Comparison of ENCODE assay signal across 17 cellular contexts in genomic region chr3:55059027-55059629, GRCh38.
DNase-seq lines count a peak whose midpoint lies in the region; ATAC-seq and TF ChIP-seq lines count a peak whose summit lies in the region.
"Had no signal": no experiment of that assay in that cellular context is flagged by ENCODE, and none has a peak within 500 bp of the region (broad histone marks: within the 10 kb centered on the region; RNA-seq: fewer than 3 reads in every experiment).

No MANE protein-coding gene starts in this region.

- ATAC-seq in left cardiac atrium (no peak), SK-N-SH treated with all-trans-retinoic acid at 6 μM for 48 hours (peak; percentile 46; the same call in 2 of the 3 replicates), HG02588 (IDR thresholded peaks at IDR 0.05; ENCODE audit: unreplicated experiment) (no peak), HG03280 (IDR thresholded peaks at IDR 0.05; ENCODE audit: unreplicated experiment) (no peak)
- ATAC-seq: activated CD8-positive, alpha-beta T cell treated with anti-CD3 and anti-CD28 coated beads for 36 hours; effector memory CD8-positive, alpha-beta T cell; heart right ventricle; K562; upper lobe of right lung had no signal

- intact Hi-C loops in cardiac septum (cut with DNase I) (no loop called here), left cardiac atrium (cut with DNase I) (no loop called here)

- DNase-seq in cardiac septum (ENCODE audit: low spot score) (peak; percentile 55), left cardiac atrium (no peak), fibroblast of pulmonary artery (ENCODE audit: low read depth) (peak; percentile 20), NCI-H2029 (lab: John Stamatoyannopoulos, UW) (no peak), NCI-H1105 treated with DMSO at 0.1 percent for 48 hours (lab: John Stamatoyannopoulos, UW) (no peak)
- DNase-seq: activated CD8-positive, alpha-beta T cell treated with anti-CD3 and anti-CD28 coated beads for 36 hours; activated naive CD4-positive, alpha-beta T cell treated with Interleukin-2 at 50 U/mL for 16 hours; aorta; effector memory CD8-positive, alpha-beta T cell; heart right ventricle; NCI-H187 treated with DMSO at 0.1 percent for 48 hours; NCI-H446; upper lobe of right lung had no signal

- no peak overlapping the region for H3K4me3 ChIP-seq in fibroblast of pulmonary artery (replicated peaks; ENCODE audit: low read depth, low read length)
- H3K4me3 ChIP-seq: heart right ventricle, K562, upper lobe of right lung had no signal

- no peak for TF ChIP-seq CTCF in fibroblast of pulmonary artery (IDR thresholded peaks at IDR 0.05; ENCODE audit: low read length, missing control alignments)

TF ChIP-seq in SK-N-SH treated with all-trans-retinoic acid at 6 μM for 48 hours, 23 proteins besides CTCF, POLR2A, EP300 and RAD21:
- TF ChIP-seq CSDC2 (CRISPR knock-in tag; IDR thresholded peaks at IDR 0.05) = no peak
- TF ChIP-seq ARNTL (CRISPR knock-in tag; IDR thresholded peaks at IDR 0.05; ENCODE audit: borderline replicate concordance, low read depth) = no peak
- no peak for TF ChIP-seq ISL1 (CRISPR knock-in tag; IDR thresholded peaks at IDR 0.05)
- TF ChIP-seq CREB5 (CRISPR knock-in tag; IDR thresholded peaks at IDR 0.05; ENCODE audit: low read depth) = no peak
TF ChIP-seq in SK-N-SH treated with all-trans-retinoic acid at 6 μM for 48 hours: peak in this region for 0.

Comparison
In these comparisons a context has a peak if more than half of its experiments do, and no peak if none do; other contexts are left out.
1. DNase-seq: peak in cardiac septum (single experiment) and fibroblast of pulmonary artery (single experiment); none in left cardiac atrium (single experiment), NCI-H2029 (single experiment) and NCI-H1105 treated with DMSO at 0.1 percent for 48 hours (single experiment).